33 cellular contexts compared by ENCODE assay signal in the genomic region with DNA sequence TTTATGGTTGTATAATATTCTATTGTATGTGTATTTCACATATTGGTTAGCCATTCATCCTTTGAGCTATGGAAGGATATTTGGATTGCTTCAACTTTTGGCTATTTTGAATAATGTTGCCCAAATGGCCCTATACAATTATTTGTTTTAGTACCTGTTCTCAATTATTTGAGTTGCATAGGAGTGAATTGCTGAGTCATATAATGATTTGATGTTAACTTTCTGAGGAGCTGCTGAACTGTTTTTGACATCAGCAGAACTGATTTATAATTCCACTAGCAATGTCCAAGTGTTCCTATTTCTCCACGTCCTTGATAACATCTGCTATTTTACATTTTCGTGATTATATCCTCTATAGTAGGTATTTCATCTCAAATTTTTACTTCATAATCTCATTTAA.
"Had no signal": no experiment of that assay in that cellular context is flagged by ENCODE, and none has a peak within 500 bp of the region (broad histone marks: within the 10 kb centered on the region; RNA-seq: fewer than 3 reads in every experiment).

No MANE protein-coding gene starts in this region.

- H3K36me3 ChIP-seq: adrenal gland, brain microvascular endothelial cell, breast epithelium had no signal

- ATAC-seq: activated CD8-positive, alpha-beta T cell treated with anti-CD3 and anti-CD28 coated beads for 36 hours; activated naive CD4-positive, alpha-beta T cell treated with anti-CD3 and anti-CD28 coated beads, Interleukin-2, amount 50 U/mL, for 72 hours; activated T-cell treated with anti-CD3 and anti-CD28 coated beads, Interleukin-2, amount 50 U/mL, for 4 hours; activated T-cell treated with anti-CD3 and anti-CD28 coated beads, Interleukin-2, amount 50 U/mL, for 72 hours; activated T-helper 17 cell treated with anti-CD3 and anti-CD28 coated beads, Interleukin-2, amount 50 U/mL, for 72 hours; body of pancreas had no signal

- DNase-seq: activated B cell treated with CpG ODN at 0.5 μM for 24 hours; activated CD4-positive, alpha-beta memory T cell treated with anti-CD3 and anti-CD28 coated beads for 36 hours; activated CD4-positive, alpha-beta T cell treated with anti-CD3 and anti-CD28 coated beads for 4 hours; activated CD4-positive, alpha-beta T cell treated with anti-CD3 and anti-CD28 coated beads, Interleukin-2, amount 10 ng/mL, durations not matched to agents 24 days and 14 days; activated CD4-positive, alpha-beta T cell treated with anti-CD3 and anti-CD28 coated beads, Interleukin-2, amount 50 U/mL, for 1 hour; activated CD4-positive, alpha-beta T cell treated with anti-CD3 and anti-CD28 coated beads, Interleukin-2, amount 50 U/mL, for 4 hours; activated CD4-positive, CD25-positive, alpha-beta regulatory T cell treated with anti-CD3 and anti-CD28 coated beads, Interleukin-2, amount 50 U/mL, for 72 hours; activated CD8-positive, alpha-beta memory T cell treated with anti-CD3 and anti-CD28 coated beads, Interleukin-2, amount 50 U/mL, for 4 hours; activated CD8-positive, alpha-beta T cell treated with anti-CD3 and anti-CD28 coated beads for 36 hours; activated effector memory CD4-positive, alpha-beta T cell treated with anti-CD3 and anti-CD28 coated beads, Interleukin-2, amount 50 U/mL, for 16 hours; activated gamma-delta T cell treated with Interleukin-2 at 50 U/mL for 16 hours; activated naive CD4-positive, alpha-beta T cell; activated naive CD4-positive, alpha-beta T cell treated with anti-CD3 and anti-CD28 coated beads for 36 hours; activated naive CD4-positive, alpha-beta T cell treated with anti-CD3 and anti-CD28 coated beads, Interleukin-2, amount 50 U/mL, for 16 hours; activated naive CD8-positive, alpha-beta T cell treated with anti-CD3 and anti-CD28 coated beads for 36 hours; activated T-cell treated with anti-CD3 and anti-CD28 coated beads for 4 hours; activated T-cell treated with anti-CD3 and anti-CD28 coated beads, Interleukin-2, amount 50 U/mL, for 1 hour; activated T-cell treated with anti-CD3 and anti-CD28 coated beads, Interleukin-2, amount 50 U/mL, for 4 hours; activated T-cell treated with anti-CD3 and anti-CD28 coated beads, Interleukin-2, amount 50 U/mL, for 72 hours; adrenal gland; amniotic stem cell; aorta; body of pancreas; brain microvascular endothelial cell; central memory CD4-positive, alpha-beta T cell; T-helper 2 cell; T-helper 9 cell had no signal

- H3K27ac ChIP-seq: adrenal gland, body of pancreas, brain microvascular endothelial cell, breast epithelium, VCaP had no signal

- H3K4me1 ChIP-seq: adrenal gland, body of pancreas, breast epithelium had no signal

- H3K9me3 ChIP-seq: adrenal gland, body of pancreas had no signal

- H3K27me3 ChIP-seq: adrenal gland, body of pancreas, brain microvascular endothelial cell, breast epithelium had no signal

- H3K4me3 ChIP-seq: adrenal gland, body of pancreas, breast epithelium had no signal

- FAIRE-seq: astrocyte, TTC549 had no signal
